Comparison of ENCODE assay signal across 1 cellular context in the genomic region with DNA sequence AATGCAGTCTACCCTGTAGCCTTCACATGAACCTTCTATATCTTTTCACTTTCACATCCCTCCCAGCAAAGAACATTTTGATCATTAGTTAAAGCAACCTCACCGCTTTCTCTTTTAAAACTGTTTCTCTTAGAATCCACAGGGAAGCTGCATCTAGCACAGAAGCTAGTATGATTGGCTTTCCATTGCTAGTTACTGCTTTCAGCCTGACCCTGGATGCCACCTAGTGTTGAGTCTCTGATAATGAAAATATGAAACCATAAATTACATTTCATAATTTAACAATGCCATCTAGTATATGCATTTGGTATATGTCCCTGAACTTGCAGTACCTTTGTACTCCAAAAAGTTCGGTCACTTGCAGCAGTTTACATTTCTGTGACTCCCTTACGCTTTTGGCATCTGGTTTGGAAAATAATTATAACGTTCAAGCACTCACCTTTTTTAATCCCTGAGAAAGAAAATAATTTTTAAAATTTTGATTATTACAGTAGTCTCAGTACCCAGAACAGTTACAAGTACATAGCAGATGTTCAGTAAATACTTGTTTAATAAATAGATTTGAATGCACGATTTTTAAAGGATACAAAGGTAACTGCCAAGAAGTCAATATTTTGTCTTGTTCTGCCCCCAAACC.
TF ChIP-seq lines count a peak whose summit lies in the region.

No MANE protein-coding gene starts in this region.

TF ChIP-seq in GM12878, 131 proteins besides CTCF, POLR2A, EP300 and RAD21:
- no peak for TF ChIP-seq E4F1 (IDR thresholded peaks at IDR 0.05; ENCODE audit: borderline replicate concordance, partially characterized antibody)
- 0 out of 2 replicates have a peak, but pooled peaks have one; percentile 14 for TF ChIP-seq YY1 (IDR thresholded peaks at IDR 0.05; ENCODE audit: low read depth, low read length)
- TF ChIP-seq SMC3 (IDR thresholded peaks at IDR 0.05; ENCODE audit: borderline replicate concordance, low read length) = peak; percentile 96
